ENCODE assay signal across 26 cellular contexts in the genomic region with DNA sequence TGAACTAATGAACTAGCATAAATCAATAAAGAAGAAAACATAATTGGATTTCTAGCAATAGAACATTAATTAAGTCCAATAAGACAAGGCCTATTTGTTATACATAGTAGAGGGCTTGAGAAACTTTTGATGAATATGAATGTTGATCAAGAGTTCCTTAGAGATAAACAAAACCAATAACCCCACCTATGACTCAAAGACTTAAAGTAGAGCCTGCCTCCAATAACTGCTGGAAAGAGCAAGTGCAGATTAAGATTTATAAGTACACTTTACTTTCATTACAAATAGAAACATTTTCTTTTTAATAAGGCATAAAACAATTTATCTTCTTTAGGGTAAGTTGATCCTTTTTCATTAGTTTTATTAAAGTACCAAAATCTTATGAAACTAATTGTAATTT.
"Had no signal": no experiment of that assay in that cellular context is flagged by ENCODE, and none has a peak within 500 bp of the region (broad histone marks: within the 10 kb centered on the region; RNA-seq: fewer than 3 reads in every experiment).

No MANE protein-coding gene starts in this region.

- H3K4me1 Mint-ChIP-seq: central memory CD8-positive, alpha-beta T cell had no signal

- H3K27ac ChIP-seq: ascending aorta, body of pancreas, Peyer's patch, SJSA1 had no signal

- H3K9me3 ChIP-seq: ascending aorta, body of pancreas, Peyer's patch, SJSA1 had no signal

- H3K36me3 Mint-ChIP-seq: activated naive CD8-positive, alpha-beta T cell treated with anti-CD3 and anti-CD28 coated beads, Interleukin-2, amount 10 ng/mL, durations not matched to agents 7 days and 5 days had no signal

- H3K36me3 ChIP-seq: ascending aorta, Peyer's patch, SJSA1 had no signal

- FAIRE-seq: bronchial epithelial cell had no signal

- H3K4me3 Mint-ChIP-seq: activated CD8-positive, alpha-beta T cell treated with anti-CD3 and anti-CD28 coated beads, Interleukin-2, amount 10 ng/mL, durations not matched to agents 7 days and 5 days; activated naive CD8-positive, alpha-beta T cell treated with anti-CD3 and anti-CD28 coated beads, Interleukin-2, amount 10 ng/mL, durations not matched to agents 7 days and 5 days; central memory CD8-positive, alpha-beta T cell; T-helper 17 cell; WTC11 had no signal

- DNase-seq: activated CD4-positive, alpha-beta T cell treated with anti-CD3 and anti-CD28 coated beads for 48 hours; activated CD4-positive, alpha-beta T cell treated with anti-CD3 and anti-CD28 coated beads, Interleukin-2, amount 50 U/mL, for 4 hours; activated CD4-positive, CD25-positive, alpha-beta regulatory T cell treated with anti-CD3 and anti-CD28 coated beads, Interleukin-2, amount 50 U/mL, for 72 hours; activated CD8-positive, alpha-beta memory T cell treated with anti-CD3 and anti-CD28 coated beads, Interleukin-2, amount 50 U/mL, for 48 hours; activated CD8-positive, alpha-beta T cell treated with anti-CD3 and anti-CD28 coated beads, Interleukin-2, amount 10 ng/mL, durations not matched to agents 7 days and 5 days; activated naive CD4-positive, alpha-beta T cell treated with anti-CD3 and anti-CD28 coated beads, Interleukin-2, amount 50 U/mL, for 16 hours; activated naive CD8-positive, alpha-beta T cell treated with anti-CD3 and anti-CD28 coated beads, Interleukin-2, amount 10 ng/mL, durations not matched to agents 7 days and 5 days; activated T-cell treated with anti-CD3 and anti-CD28 coated beads, Interleukin-2, amount 50 U/mL, for 1 hour; amniotic stem cell; body of pancreas; Karpas-422; NCI-H1105 treated with DMSO at 0.1 percent for 48 hours; NCI-H1436 treated with DMSO at 0.1 percent for 48 hours; NCI-H187; NCI-H2081 treated with DMSO at 0.1 percent for 48 hours; NCI-H446; NCI-H524; Peyer's patch; SHP77; T-helper 17 cell; T-helper 9 cell had no signal

- H3K9me3 Mint-ChIP-seq: activated naive CD8-positive, alpha-beta T cell treated with anti-CD3 and anti-CD28 coated beads, Interleukin-2, amount 10 ng/mL, durations not matched to agents 7 days and 5 days; central memory CD8-positive, alpha-beta T cell had no signal

- H3K4me1 ChIP-seq: ascending aorta, body of pancreas, Peyer's patch had no signal

- H3K4me3 ChIP-seq: ascending aorta, body of pancreas, Peyer's patch, SJSA1 had no signal

- H3K27ac Mint-ChIP-seq: activated CD8-positive, alpha-beta T cell treated with anti-CD3 and anti-CD28 coated beads, Interleukin-2, amount 10 ng/mL, durations not matched to agents 7 days and 5 days; activated naive CD8-positive, alpha-beta T cell treated with anti-CD3 and anti-CD28 coated beads, Interleukin-2, amount 10 ng/mL, durations not matched to agents 7 days and 5 days; T-helper 17 cell; WTC11 had no signal

- H3K27me3 ChIP-seq: ascending aorta, body of pancreas, Peyer's patch, SJSA1 had no signal

- ATAC-seq: activated CD8-positive, alpha-beta T cell treated with anti-CD3 and anti-CD28 coated beads, Interleukin-2, amount 10 ng/mL, durations not matched to agents 7 days and 5 days; body of pancreas; T-helper 17 cell; WTC11 had no signal
